ENCODE assay signal across 24 cellular contexts in the genomic region with DNA sequence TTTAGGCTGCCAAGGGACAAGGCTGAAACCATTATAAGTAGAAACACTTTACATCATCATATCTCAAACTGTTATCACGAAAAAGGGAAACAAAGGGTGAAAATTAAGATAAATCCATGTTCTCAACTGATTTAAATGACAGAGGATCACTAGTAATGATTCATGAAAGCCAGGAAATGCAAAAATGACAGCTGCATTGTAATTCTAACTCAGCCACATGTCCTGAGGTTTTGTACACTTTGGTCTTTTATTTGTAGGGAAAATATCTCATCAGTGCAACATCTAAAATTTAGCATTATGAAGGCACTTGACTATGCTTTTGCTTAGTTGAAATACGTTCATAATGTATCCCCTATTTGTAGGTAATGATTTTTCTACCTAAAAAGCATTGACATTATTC.
DNase-seq lines count a peak whose midpoint lies in the region; ATAC-seq, FAIRE-seq and TF ChIP-seq lines count a peak whose summit lies in the region.
"Had no signal": no experiment of that assay in that cellular context is flagged by ENCODE, and none has a peak within 500 bp of the region (broad histone marks: within the 10 kb centered on the region; RNA-seq: fewer than 3 reads in every experiment).

No MANE protein-coding gene starts in this region.

- H3K79me1 ChIP-seq in H9 (ENCODE audit: insufficient read depth, low read depth, low read length, poor library complexity, severe bottlenecking): no peaks in the 10 kb centered on the region

- H3K9me3 Mint-ChIP-seq in H9 (peaks cover 7 to 8% of the 10 kb centered on the region in 2 experiments; a peak in 2 of 5 replicates), astrocyte (ENCODE audit: unreplicated experiment) (peaks cover 2% of the 10 kb centered on the region)
- H3K9me3 Mint-ChIP-seq in effector memory CD8-positive, alpha-beta T cell: no peaks in the 10 kb centered on the region
- H3K9me3 Mint-ChIP-seq: CD4-positive, alpha-beta memory T cell had no signal

- H3K36me3 Mint-ChIP-seq in H9 (ENCODE audit: insufficient read depth in 1 of 3, low read depth in 3 of 3): peaks cover 0 to 10% (median 0%) of the 10 kb centered on the region in 3 experiments; a peak in 2 of 7 replicates
- H3K36me3 Mint-ChIP-seq in astrocyte (ENCODE audit: low read depth, unreplicated experiment): no peaks in the 10 kb centered on the region
- H3K36me3 Mint-ChIP-seq in effector memory CD8-positive, alpha-beta T cell (ENCODE audit: insufficient read depth): peaks cover 3% of the 10 kb centered on the region

- H3K9me2 ChIP-seq in OCI-LY7 (ENCODE audit: insufficient read depth, low read length): no peaks in the 10 kb centered on the region

- H4K5ac ChIP-seq in H9 (ENCODE audit: insufficient read length, low read depth, low read length): no peak overlapping the region

- H3K23ac ChIP-seq in H9 (ENCODE audit: insufficient read length, low read depth, low read length): no peak overlapping the region

- DNase-seq in H9: no peak
- DNase-seq in astrocyte (ENCODE audit: low read depth): no peak
- DNase-seq in myocyte (ENCODE audit: low read depth): peak; percentile 74
- no peak for DNase-seq in effector memory CD8-positive, alpha-beta T cell
- DNase-seq in OCI-LY7 (ENCODE audit: low spot score): no peak
- DNase-seq: C1 segment of cervical spinal cord; CD4-positive, alpha-beta memory T cell; COR-L47; GOT3; NCI-H1092; NCI-H1417 treated with DMSO at 0.1 percent for 48 hours; NCI-H187; NCI-H2081 treated with DMSO at 0.1 percent for 48 hours; NCI-H2171 treated with DMSO at 0.1 percent for 48 hours; NCI-H524 treated with DMSO at 0.1 percent for 48 hours; OCI-M1; Peyer's patch; SIG-M5 had no signal

- TF ChIP-seq CTCF in H9 (conservative IDR thresholded peaks at IDR 0.05) (no peak), astrocyte (IDR thresholded peaks at IDR 0.05; ENCODE audit: insufficient read depth, low read depth, low read length) (no peak), OCI-LY7 (conservative IDR thresholded peaks at IDR 0.05; ENCODE audit: low read length) (no peak)

- no peak overlapping the region for H3K18ac ChIP-seq in H9 (ENCODE audit: insufficient read length, low read depth, low read length)

- no peaks in the 10 kb centered on the region for H4K20me1 ChIP-seq in H9 (ENCODE audit: control insufficient read depth, insufficient read depth, insufficient read length)
- no peaks in the 10 kb centered on the region for H4K20me1 ChIP-seq in astrocyte (ENCODE audit: insufficient read depth, low read length)
- H4K20me1 ChIP-seq in OCI-LY7 (ENCODE audit: insufficient read depth, low read length): no peaks in the 10 kb centered on the region

- no peaks in the 10 kb centered on the region; the same call in 1 of the 2 replicates for H3K4me1 ChIP-seq in H9 (ENCODE audit: insufficient read depth, low read length)
- peaks cover 11% of the 10 kb centered on the region for H3K4me1 ChIP-seq in astrocyte (ENCODE audit: insufficient read depth, low read length)
- H3K4me1 ChIP-seq in skeletal muscle satellite cell (ENCODE audit: control insufficient read depth, insufficient read depth, low read length): peaks cover 38% of the 10 kb centered on the region
- H3K4me1 ChIP-seq in OCI-LY7 (ENCODE audit: insufficient read depth, low read length, poor library complexity, severe bottlenecking): no peaks in the 10 kb centered on the region
- H3K4me1 ChIP-seq: Peyer's patch had no signal

- POLR2A ChIA-PET in OCI-LY7 (lab: Charles Lee): no interaction called here

- H3K9me3 ChIP-seq in H9 (ENCODE audit: control insufficient read depth, low read depth, low read length) (no peaks in the 10 kb centered on the region), astrocyte (ENCODE audit: insufficient read depth, low read depth, low read length) (no peaks in the 10 kb centered on the region), skeletal muscle satellite cell (replicated peaks; ENCODE audit: low read length) (no peaks in the 10 kb centered on the region), OCI-LY7 (ENCODE audit: low read length) (no peaks in the 10 kb centered on the region)
- H3K9me3 ChIP-seq: Peyer's patch had no signal

- no peak overlapping the region for H2BK120ac ChIP-seq in H9 (ENCODE audit: low read depth, low read length, poor library complexity, severe bottlenecking)

- H3K9ac ChIP-seq in H9 (ENCODE audit: extremely low read depth, insufficient read length, low read length): no peak overlapping the region
- no peak overlapping the region for H3K9ac ChIP-seq in astrocyte (ENCODE audit: low read length)
- peak overlapping the region; percentile 41 for H3K9ac ChIP-seq in skeletal muscle satellite cell (ENCODE audit: low read depth, low read length)

- intact Hi-C loops in OCI-LY7 (cut with micrococcal nuclease; ENCODE audit: unreplicated experiment): no loop called here

- H3K56ac ChIP-seq in H9 (ENCODE audit: insufficient read length, low read depth, low read length): no peak overlapping the region

- no peak overlapping the region for H3K4me3 ChIP-seq in astrocyte (ENCODE audit: insufficient read depth, low read depth, low read length)
- H3K4me3 ChIP-seq in skeletal muscle satellite cell (ENCODE audit: low read length): no peak overlapping the region
- H3K4me3 ChIP-seq in OCI-LY7 (ENCODE audit: low read depth, low read length, poor library complexity, severe bottlenecking): no peak overlapping the region
- H3K4me3 ChIP-seq: Peyer's patch had no signal

- no peak overlapping the region for H3T11ph ChIP-seq in H9 (ENCODE audit: low read length)

- H3K4me1 Mint-ChIP-seq in H9 (peaks cover 22 to 27% of the 10 kb centered on the region in 2 experiments), astrocyte (ENCODE audit: low read depth, unreplicated experiment) (peaks cover 35% of the 10 kb centered on the region)
- H3K4me1 Mint-ChIP-seq in effector memory CD8-positive, alpha-beta T cell (ENCODE audit: low read depth in 2 of 2): peaks cover 0 to 5% of the 10 kb centered on the region in 2 donors

- H3K14ac ChIP-seq in H9 (ENCODE audit: insufficient read depth, low read length): no peak overlapping the region

- no peak overlapping the region for H3K4me3 Mint-ChIP-seq in H9
- H3K4me3 Mint-ChIP-seq in astrocyte (ENCODE audit: unreplicated experiment): no peak overlapping the region
- H3K4me3 Mint-ChIP-seq in effector memory CD8-positive, alpha-beta T cell: no peak overlapping the region
- H3K4me3 Mint-ChIP-seq: CD4-positive, alpha-beta memory T cell had no signal

- H4K8ac ChIP-seq in H9 (replicated peaks; ENCODE audit: insufficient read length, low read depth, low read length): no peak overlapping the region

- FAIRE-seq in astrocyte (lab: Jason Lieb, UNC): no peak
- FAIRE-seq: G401.6 had no signal

- H3K27me3 ChIP-seq in H9 (ENCODE audit: insufficient read depth, low read length) (no peaks in the 10 kb centered on the region), astrocyte (ENCODE audit: insufficient read depth, low read length) (no peaks in the 10 kb centered on the region), skeletal muscle satellite cell (ENCODE audit: control insufficient read depth, insufficient read depth, low read length) (no peaks in the 10 kb centered on the region)
- H3K27me3 ChIP-seq: Peyer's patch had no signal

- H2AFZ ChIP-seq in H9 (ENCODE audit: low read length): no peak overlapping the region
- no peak overlapping the region for H2AFZ ChIP-seq in astrocyte (ENCODE audit: low read depth, low read length)
- no peak overlapping the region for H2AFZ ChIP-seq in OCI-LY7 (ENCODE audit: low read length)

- H3K27ac Mint-ChIP-seq in H9 (peak overlapping the region; percentile 17 to 58 (median 23); a peak in 2 of 7 replicates), astrocyte (ENCODE audit: unreplicated experiment) (no peak overlapping the region)
- no peak overlapping the region for H3K27ac Mint-ChIP-seq in effector memory CD8-positive, alpha-beta T cell

- H3K36me3 ChIP-seq in astrocyte (ENCODE audit: insufficient read depth, low read length): no peaks in the 10 kb centered on the region
- H3K36me3 ChIP-seq in skeletal muscle satellite cell (ENCODE audit: insufficient read depth, low read length): no peaks in the 10 kb centered on the region
- no peaks in the 10 kb centered on the region for H3K36me3 ChIP-seq in OCI-LY7 (ENCODE audit: insufficient read depth, low read length)
- H3K36me3 ChIP-seq: Peyer's patch had no signal

- no peak for ATAC-seq in HG02970 (IDR thresholded peaks at IDR 0.05; ENCODE audit: low FRiP score, unreplicated experiment)
- ATAC-seq in effector memory CD8-positive, alpha-beta T cell (replicated peaks): no peak
- ATAC-seq: HCT116, SK-N-SH treated with all-trans-retinoic acid at 6 μM for 48 hours had no signal

- H3K4me2 ChIP-seq in H9 (ENCODE audit: insufficient read depth, insufficient read length, low read length) (no peak overlapping the region), astrocyte (ENCODE audit: low read length) (peak overlapping the region; percentile 17), skeletal muscle satellite cell (ENCODE audit: low read length) (peak overlapping the region; percentile 58), OCI-LY7 (ENCODE audit: low read length) (no peak overlapping the region)

- H3K27ac ChIP-seq in H9 (ENCODE audit: insufficient read length, low read depth, low read length) (no peak overlapping the region), astrocyte (ENCODE audit: low read depth, low read length) (no peak overlapping the region), OCI-LY7 (ENCODE audit: low read depth, low read length, poor library complexity, severe bottlenecking) (no peak overlapping the region)
- H3K27ac ChIP-seq: HL-60, Peyer's patch had no signal

- H2BK15ac ChIP-seq in H9 (ENCODE audit: low read depth, low read length): no peak overlapping the region

- no peak overlapping the region for H2BK12ac ChIP-seq in H9 (ENCODE audit: insufficient read length, low read depth, low read length)

- BruUV-seq in OCI-LY7 (replicated peaks; lab: Mats Ljungman, UMichigan): no TSS peak

- H3K4ac ChIP-seq in H9 (ENCODE audit: low read depth, low read length): no peak overlapping the region

- no peak overlapping the region for H2BK5ac ChIP-seq in H9 (ENCODE audit: insufficient read length, low read length)

- no peak overlapping the region for H4K91ac ChIP-seq in H9 (ENCODE audit: insufficient read length, low read depth, low read length)

- CTCF ChIA-PET in OCI-LY7 (lab: Charles Lee; ENCODE audit: unreplicated experiment): no interaction called here

- no peak overlapping the region for H2BK20ac ChIP-seq in H9 (ENCODE audit: low read depth, low read length, poor library complexity, severe bottlenecking)

- H2AK5ac ChIP-seq in H9 (ENCODE audit: insufficient read length, low read length): no peak overlapping the region

- no CpG with 5 or more reads among the region's 2 CpGs for WGBS in H9 (ENCODE audit: extremely low coverage, insufficient read length, low lambda C conversion rate)

- H3K27me3 Mint-ChIP-seq in H9 (ENCODE audit: low read depth): no peaks in the 10 kb centered on the region
- no peaks in the 10 kb centered on the region for H3K27me3 Mint-ChIP-seq in astrocyte (ENCODE audit: low read depth, unreplicated experiment)
- no peaks in the 10 kb centered on the region for H3K27me3 Mint-ChIP-seq in effector memory CD8-positive, alpha-beta T cell
- H3K27me3 Mint-ChIP-seq: CD4-positive, alpha-beta memory T cell had no signal

- H3K79me2 ChIP-seq in H9 (ENCODE audit: insufficient read depth, low read length) (no peaks in the 10 kb centered on the region), astrocyte (ENCODE audit: insufficient read depth, low read length) (no peaks in the 10 kb centered on the region), OCI-LY7 (ENCODE audit: insufficient read depth, low read depth, low read length) (no peaks in the 10 kb centered on the region)

- H3K23me2 ChIP-seq in H9 (ENCODE audit: insufficient read length, low read depth, low read length, poor library complexity, severe bottlenecking): no peaks in the 10 kb centered on the region

Comparison
In these comparisons a context has a peak if more than half of its experiments do, and no peak if none do; other contexts are left out.
1. H3K4me2 ChIP-seq: peak in astrocyte (single experiment) and skeletal muscle satellite cell (single experiment); none in H9 (single experiment) and OCI-LY7 (single experiment).
2. H3K27ac Mint-ChIP-seq: peak in H9 (3 of 3); none in astrocyte (single experiment) and effector memory CD8-positive, alpha-beta T cell (0 of 2).